Comparison of ENCODE assay signal across 33 cellular contexts in the genomic region with DNA sequence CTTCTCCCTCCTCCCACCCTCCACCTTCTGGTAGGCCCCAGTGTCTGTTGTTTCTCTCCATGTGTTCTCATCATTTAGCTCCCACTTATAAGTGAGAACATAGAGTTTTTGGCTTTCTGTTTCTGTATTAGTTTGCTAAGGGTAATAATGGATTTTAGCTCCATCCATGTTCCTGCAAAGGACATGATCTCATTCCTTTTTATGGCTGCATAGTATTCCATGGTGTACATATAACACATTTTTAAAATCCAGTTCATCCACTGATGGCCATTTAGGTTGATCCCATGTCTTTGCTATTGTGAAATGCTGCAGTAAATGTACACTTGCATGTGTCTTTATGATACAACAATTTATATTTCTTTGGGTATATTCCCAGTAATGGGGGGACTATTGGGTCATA.
"Had no signal": no experiment of that assay in that cellular context is flagged by ENCODE, and none has a peak within 500 bp of the region (broad histone marks: within the 10 kb centered on the region; RNA-seq: fewer than 3 reads in every experiment).

No MANE protein-coding gene starts in this region.

- H3K27me3 ChIP-seq: adrenal gland, ascending aorta, brain microvascular endothelial cell, breast epithelium, cardiac muscle cell had no signal

- FAIRE-seq: astrocyte, bronchial epithelial cell had no signal

- DNase-seq: activated effector memory CD4-positive, alpha-beta T cell treated with anti-CD3 and anti-CD28 coated beads, Interleukin-2, amount 50 U/mL, for 16 hours; activated effector memory CD4-positive, alpha-beta T cell treated with Interleukin-2 at 50 U/mL for 16 hours; activated gamma-delta T cell; activated gamma-delta T cell treated with Interleukin-2 at 50 U/mL for 16 hours; activated naive CD4-positive, alpha-beta T cell; activated naive CD4-positive, alpha-beta T cell treated with anti-CD3 and anti-CD28 coated beads for 36 hours; activated naive CD4-positive, alpha-beta T cell treated with anti-CD3 and anti-CD28 coated beads, Interleukin-2, amount 10 ng/mL, durations not matched to agents 7 days and 5 days; activated naive CD4-positive, alpha-beta T cell treated with anti-CD3 and anti-CD28 coated beads, Interleukin-2, amount 50 U/mL, for 16 hours; activated naive CD4-positive, alpha-beta T cell treated with Interleukin-2 at 50 U/mL for 16 hours; activated naive CD8-positive, alpha-beta T cell treated with anti-CD3 and anti-CD28 coated beads for 36 hours; activated naive CD8-positive, alpha-beta T cell treated with anti-CD3 and anti-CD28 coated beads, Interleukin-2, amount 10 ng/mL, durations not matched to agents 7 days and 5 days; activated naive CD8-positive, alpha-beta T cell treated with anti-CD3 and anti-CD28 coated beads, Interleukin-2, amount 50 U/mL, for 24 hours; activated T-cell treated with anti-CD3 and anti-CD28 coated beads, Interleukin-2, amount 50 U/mL, for 1 hour; activated T-cell treated with anti-CD3 and anti-CD28 coated beads, Interleukin-2, amount 50 U/mL, for 24 hours; activated T-cell treated with anti-CD3 and anti-CD28 coated beads, Interleukin-2, amount 50 U/mL, for 4 hours; activated T-cell treated with anti-CD3 and anti-CD28 coated beads, Interleukin-2, amount 50 U/mL, for 48 hours; activated T-cell treated with anti-CD3 and anti-CD28 coated beads, Interleukin-2, amount 50 U/mL, for 72 hours; adrenal gland; amniotic stem cell; amygdala; anterior cingulate cortex; aorta; brain microvascular endothelial cell; caudate nucleus; central memory CD4-positive, alpha-beta T cell; cerebellar nuclear complex had no signal

- ATAC-seq: activated naive CD4-positive, alpha-beta T cell treated with anti-CD3 and anti-CD28 coated beads, Interleukin-2, amount 50 U/mL, for 72 hours; activated naive CD8-positive, alpha-beta T cell treated with anti-CD3 and anti-CD28 coated beads, Interleukin-2, amount 50 U/mL, for 24 hours; activated T-cell treated with anti-CD3 and anti-CD28 coated beads, Interleukin-2, amount 50 U/mL, for 4 hours; activated T-cell treated with anti-CD3 and anti-CD28 coated beads, Interleukin-2, amount 50 U/mL, for 72 hours; activated T-helper 17 cell treated with anti-CD3 and anti-CD28 coated beads, Interleukin-2, amount 50 U/mL, for 72 hours had no signal

- H3K4me1 ChIP-seq: adrenal gland, ascending aorta, breast epithelium had no signal

- H3K36me3 ChIP-seq: adrenal gland, ascending aorta, brain microvascular endothelial cell, breast epithelium, cardiac muscle cell had no signal

- H3K4me3 ChIP-seq: adrenal gland, ascending aorta, breast epithelium, cardiac muscle cell had no signal

- H3K27ac ChIP-seq: adrenal gland, ascending aorta, brain microvascular endothelial cell, breast epithelium, cardiac muscle cell had no signal
